Comparison of ENCODE assay signal across 1 cellular context in the genomic region with DNA sequence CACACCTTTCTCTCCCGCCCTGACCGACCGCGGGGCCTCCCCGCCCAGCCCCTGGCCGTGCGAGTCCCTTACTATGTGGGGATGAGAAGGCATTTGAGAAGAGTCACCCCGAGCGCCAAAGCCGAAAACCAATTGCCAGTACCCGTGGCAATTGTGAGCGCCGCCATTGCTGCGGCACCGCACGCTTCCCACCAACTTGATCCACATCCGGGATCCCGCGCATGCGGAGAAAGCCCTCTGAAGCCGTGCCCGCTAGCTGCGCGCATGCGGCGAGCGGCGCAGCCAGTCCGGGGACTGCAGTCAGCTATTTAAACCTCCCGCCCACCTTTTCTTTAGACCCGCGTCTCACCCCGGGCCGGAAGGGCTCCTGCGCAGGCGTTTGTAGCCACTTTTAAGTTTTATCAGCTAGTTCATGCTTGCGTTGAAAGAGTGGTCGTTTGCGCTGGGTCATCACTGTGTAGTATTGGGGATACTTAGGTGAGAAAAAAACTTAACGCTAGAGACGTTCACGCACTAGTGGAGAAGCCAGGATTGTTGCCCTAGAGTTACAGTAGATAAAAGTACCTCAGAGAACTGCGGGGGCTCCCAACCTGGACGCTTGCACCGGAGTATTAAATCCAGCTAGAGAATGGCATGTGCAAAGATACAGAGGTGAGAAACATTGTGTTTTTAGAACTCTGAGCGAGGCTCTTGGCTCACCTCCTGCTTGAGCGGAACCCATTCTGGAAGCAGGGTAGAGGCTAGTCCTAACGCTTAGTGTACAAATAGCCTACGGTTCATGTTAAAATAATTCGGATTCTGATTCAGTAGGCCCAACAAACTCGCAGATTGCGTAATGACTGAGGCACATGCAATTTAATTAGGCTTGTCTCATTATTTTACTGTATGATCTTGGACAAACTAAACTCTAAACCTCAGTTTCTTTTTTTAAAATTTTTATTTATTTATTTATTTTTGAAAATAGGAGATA.
A peak's percentile ranks its signal among the peaks of the same experiment; 100 is the strongest.
TF ChIP-seq lines count a peak whose summit lies in the region.

A gene (minus strand): TSS at position 205 of the 970 bp plus-strand sequence. CDS start 38 bp downstream, at position 167.

TF ChIP-seq in HEK293, 187 proteins besides CTCF, POLR2A, EP300 and RAD21 (continued from another document):
- peak; percentile 75 for TF ChIP-seq ZXDB (tag by site-specific recombination; IDR thresholded peaks at IDR 0.05)
- TF ChIP-seq, protein P1, sequence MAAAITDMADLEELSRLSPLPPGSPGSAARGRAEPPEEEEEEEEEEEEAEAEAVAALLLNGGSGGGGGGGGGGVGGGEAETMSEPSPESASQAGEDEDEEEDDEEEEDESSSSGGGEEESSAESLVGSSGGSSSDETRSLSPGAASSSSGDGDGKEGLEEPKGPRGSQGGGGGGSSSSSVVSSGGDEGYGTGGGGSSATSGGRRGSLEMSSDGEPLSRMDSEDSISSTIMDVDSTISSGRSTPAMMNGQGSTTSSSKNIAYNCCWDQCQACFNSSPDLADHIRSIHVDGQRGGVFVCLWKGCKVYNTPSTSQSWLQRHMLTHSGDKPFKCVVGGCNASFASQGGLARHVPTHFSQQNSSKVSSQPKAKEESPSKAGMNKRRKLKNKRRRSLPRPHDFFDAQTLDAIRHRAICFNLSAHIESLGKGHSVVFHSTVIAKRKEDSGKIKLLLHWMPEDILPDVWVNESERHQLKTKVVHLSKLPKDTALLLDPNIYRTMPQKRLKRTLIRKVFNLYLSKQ (tag by site-specific recombination; IDR thresholded peaks at IDR 0.05; ENCODE audit: borderline replicate concordance) = no peak
- TF ChIP-seq, protein P2, sequence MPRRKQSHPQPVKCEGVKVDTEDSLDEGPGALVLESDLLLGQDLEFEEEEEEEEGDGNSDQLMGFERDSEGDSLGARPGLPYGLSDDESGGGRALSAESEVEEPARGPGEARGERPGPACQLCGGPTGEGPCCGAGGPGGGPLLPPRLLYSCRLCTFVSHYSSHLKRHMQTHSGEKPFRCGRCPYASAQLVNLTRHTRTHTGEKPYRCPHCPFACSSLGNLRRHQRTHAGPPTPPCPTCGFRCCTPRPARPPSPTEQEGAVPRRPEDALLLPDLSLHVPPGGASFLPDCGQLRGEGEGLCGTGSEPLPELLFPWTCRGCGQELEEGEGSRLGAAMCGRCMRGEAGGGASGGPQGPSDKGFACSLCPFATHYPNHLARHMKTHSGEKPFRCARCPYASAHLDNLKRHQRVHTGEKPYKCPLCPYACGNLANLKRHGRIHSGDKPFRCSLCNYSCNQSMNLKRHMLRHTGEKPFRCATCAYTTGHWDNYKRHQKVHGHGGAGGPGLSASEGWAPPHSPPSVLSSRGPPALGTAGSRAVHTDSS (tag by site-specific recombination; IDR thresholded peaks at IDR 0.05) = no peak
- TF ChIP-seq WT1 (tag by site-specific recombination; IDR thresholded peaks at IDR 0.05) = no peak
- TF ChIP-seq IKZF3 (tag by site-specific recombination; IDR thresholded peaks at IDR 0.05) = no peak
- TF ChIP-seq ZNF274 (IDR thresholded peaks at IDR 0.05; ENCODE audit: low read length) = no peak
- TF ChIP-seq ZNF274 (tag by site-specific recombination; IDR thresholded peaks at IDR 0.05; ENCODE audit: borderline replicate concordance) = no peak
- 0 out of 2 replicates have a peak, but pooled peaks have one; percentile 35 for TF ChIP-seq TRIM28 (IDR thresholded peaks at IDR 0.05; ENCODE audit: borderline replicate concordance, low read length)
- TF ChIP-seq ZBTB7A (tag by site-specific recombination; IDR thresholded peaks at IDR 0.05; ENCODE audit: low read depth) = no peak
- TF ChIP-seq SP2 (tag by site-specific recombination; IDR thresholded peaks at IDR 0.05) = peak; percentile 75
- no peak for TF ChIP-seq MEIS1 (CRISPR knock-in tag; IDR thresholded peaks at IDR 0.05; ENCODE audit: borderline replicate concordance)
- TF ChIP-seq, protein P3, sequence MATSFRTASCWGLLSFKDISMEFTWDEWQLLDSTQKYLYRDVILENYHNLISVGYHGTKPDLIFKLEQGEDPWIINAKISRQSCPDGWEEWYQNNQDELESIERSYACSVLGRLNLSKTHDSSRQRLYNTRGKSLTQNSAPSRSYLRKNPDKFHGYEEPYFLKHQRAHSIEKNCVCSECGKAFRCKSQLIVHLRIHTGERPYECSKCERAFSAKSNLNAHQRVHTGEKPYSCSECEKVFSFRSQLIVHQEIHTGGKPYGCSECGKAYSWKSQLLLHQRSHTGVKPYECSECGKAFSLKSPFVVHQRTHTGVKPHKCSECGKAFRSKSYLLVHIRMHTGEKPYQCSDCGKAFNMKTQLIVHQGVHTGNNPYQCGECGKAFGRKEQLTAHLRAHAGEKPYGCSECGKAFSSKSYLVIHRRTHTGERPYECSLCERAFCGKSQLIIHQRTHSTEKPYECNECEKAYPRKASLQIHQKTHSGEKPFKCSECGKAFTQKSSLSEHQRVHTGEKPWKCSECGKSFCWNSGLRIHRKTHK (tag by site-specific recombination; IDR thresholded peaks at IDR 0.05) = no peak
- peak; percentile 90 for TF ChIP-seq YY2 (tag by site-specific recombination; IDR thresholded peaks at IDR 0.05)
- TF ChIP-seq ZNF544 (tag by site-specific recombination; IDR thresholded peaks at IDR 0.05) = no peak
- no peak for TF ChIP-seq GLIS1 (tag by site-specific recombination; IDR thresholded peaks at IDR 0.05)
- TF ChIP-seq ZNF843 (tag by site-specific recombination; IDR thresholded peaks at IDR 0.05) = no peak
- TF ChIP-seq, protein P4, sequence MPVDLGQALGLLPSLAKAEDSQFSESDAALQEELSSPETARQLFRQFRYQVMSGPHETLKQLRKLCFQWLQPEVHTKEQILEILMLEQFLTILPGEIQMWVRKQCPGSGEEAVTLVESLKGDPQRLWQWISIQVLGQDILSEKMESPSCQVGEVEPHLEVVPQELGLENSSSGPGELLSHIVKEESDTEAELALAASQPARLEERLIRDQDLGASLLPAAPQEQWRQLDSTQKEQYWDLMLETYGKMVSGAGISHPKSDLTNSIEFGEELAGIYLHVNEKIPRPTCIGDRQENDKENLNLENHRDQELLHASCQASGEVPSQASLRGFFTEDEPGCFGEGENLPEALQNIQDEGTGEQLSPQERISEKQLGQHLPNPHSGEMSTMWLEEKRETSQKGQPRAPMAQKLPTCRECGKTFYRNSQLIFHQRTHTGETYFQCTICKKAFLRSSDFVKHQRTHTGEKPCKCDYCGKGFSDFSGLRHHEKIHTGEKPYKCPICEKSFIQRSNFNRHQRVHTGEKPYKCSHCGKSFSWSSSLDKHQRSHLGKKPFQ (tag by site-specific recombination; IDR thresholded peaks at IDR 0.05) = 0 out of 2 replicates have a peak, but pooled peaks have one; percentile 33
- TF ChIP-seq ZNF248 (tag by site-specific recombination; IDR thresholded peaks at IDR 0.05) = no peak
- no peak for TF ChIP-seq ZNF221 (tag by site-specific recombination; IDR thresholded peaks at IDR 0.05; ENCODE audit: borderline replicate concordance)
- TF ChIP-seq, protein P5, sequence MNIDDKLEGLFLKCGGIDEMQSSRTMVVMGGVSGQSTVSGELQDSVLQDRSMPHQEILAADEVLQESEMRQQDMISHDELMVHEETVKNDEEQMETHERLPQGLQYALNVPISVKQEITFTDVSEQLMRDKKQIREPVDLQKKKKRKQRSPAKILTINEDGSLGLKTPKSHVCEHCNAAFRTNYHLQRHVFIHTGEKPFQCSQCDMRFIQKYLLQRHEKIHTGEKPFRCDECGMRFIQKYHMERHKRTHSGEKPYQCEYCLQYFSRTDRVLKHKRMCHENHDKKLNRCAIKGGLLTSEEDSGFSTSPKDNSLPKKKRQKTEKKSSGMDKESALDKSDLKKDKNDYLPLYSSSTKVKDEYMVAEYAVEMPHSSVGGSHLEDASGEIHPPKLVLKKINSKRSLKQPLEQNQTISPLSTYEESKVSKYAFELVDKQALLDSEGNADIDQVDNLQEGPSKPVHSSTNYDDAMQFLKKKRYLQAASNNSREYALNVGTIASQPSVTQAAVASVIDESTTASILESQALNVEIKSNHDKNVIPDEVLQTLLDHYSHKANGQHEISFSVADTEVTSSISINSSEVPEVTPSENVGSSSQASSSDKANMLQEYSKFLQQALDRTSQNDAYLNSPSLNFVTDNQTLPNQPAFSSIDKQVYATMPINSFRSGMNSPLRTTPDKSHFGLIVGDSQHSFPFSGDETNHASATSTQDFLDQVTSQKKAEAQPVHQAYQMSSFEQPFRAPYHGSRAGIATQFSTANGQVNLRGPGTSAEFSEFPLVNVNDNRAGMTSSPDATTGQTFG (tag by site-specific recombination; IDR thresholded peaks at IDR 0.05; ENCODE audit: borderline replicate concordance) = no peak
- TF ChIP-seq ZNF76 (tag by site-specific recombination; IDR thresholded peaks at IDR 0.05; ENCODE audit: borderline replicate concordance, low read depth) = peak; percentile 62; the same call in 1 of the 2 replicates
- TF ChIP-seq ZNF19 (tag by site-specific recombination; IDR thresholded peaks at IDR 0.05; ENCODE audit: low read depth) = no peak
- TF ChIP-seq, protein P6, sequence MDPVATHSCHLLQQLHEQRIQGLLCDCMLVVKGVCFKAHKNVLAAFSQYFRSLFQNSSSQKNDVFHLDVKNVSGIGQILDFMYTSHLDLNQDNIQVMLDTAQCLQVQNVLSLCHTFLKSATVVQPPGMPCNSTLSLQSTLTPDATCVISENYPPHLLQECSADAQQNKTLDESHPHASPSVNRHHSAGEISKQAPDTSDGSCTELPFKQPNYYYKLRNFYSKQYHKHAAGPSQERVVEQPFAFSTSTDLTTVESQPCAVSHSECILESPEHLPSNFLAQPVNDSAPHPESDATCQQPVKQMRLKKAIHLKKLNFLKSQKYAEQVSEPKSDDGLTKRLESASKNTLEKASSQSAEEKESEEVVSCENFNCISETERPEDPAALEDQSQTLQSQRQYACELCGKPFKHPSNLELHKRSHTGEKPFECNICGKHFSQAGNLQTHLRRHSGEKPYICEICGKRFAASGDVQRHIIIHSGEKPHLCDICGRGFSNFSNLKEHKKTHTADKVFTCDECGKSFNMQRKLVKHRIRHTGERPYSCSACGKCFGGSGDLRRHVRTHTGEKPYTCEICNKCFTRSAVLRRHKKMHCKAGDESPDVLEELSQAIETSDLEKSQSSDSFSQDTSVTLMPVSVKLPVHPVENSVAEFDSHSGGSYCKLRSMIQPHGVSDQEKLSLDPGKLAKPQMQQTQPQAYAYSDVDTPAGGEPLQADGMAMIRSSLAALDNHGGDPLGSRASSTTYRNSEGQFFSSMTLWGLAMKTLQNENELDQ (tag by site-specific recombination; IDR thresholded peaks at IDR 0.05; ENCODE audit: low read depth) = no peak
- TF ChIP-seq OVOL3 (tag by site-specific recombination; IDR thresholded peaks at IDR 0.05) = no peak
- TF ChIP-seq, protein P7, sequence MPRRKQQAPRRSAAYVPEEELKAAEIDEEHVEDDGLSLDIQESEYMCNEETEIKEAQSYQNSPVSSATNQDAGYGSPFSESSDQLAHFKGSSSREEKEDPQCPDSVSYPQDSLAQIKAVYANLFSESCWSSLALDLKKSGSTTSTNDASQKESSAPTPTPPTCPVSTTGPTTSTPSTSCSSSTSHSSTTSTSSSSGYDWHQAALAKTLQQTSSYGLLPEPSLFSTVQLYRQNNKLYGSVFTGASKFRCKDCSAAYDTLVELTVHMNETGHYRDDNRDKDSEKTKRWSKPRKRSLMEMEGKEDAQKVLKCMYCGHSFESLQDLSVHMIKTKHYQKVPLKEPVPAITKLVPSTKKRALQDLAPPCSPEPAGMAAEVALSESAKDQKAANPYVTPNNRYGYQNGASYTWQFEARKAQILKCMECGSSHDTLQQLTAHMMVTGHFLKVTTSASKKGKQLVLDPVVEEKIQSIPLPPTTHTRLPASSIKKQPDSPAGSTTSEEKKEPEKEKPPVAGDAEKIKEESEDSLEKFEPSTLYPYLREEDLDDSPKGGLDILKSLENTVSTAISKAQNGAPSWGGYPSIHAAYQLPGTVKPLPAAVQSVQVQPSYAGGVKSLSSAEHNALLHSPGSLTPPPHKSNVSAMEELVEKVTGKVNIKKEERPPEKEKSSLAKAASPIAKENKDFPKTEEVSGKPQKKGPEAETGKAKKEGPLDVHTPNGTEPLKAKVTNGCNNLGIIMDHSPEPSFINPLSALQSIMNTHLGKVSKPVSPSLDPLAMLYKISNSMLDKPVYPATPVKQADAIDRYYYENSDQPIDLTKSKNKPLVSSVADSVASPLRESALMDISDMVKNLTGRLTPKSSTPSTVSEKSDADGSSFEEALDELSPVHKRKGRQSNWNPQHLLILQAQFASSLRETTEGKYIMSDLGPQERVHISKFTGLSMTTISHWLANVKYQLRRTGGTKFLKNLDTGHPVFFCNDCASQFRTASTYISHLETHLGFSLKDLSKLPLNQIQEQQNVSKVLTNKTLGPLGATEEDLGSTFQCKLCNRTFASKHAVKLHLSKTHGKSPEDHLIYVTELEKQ (tag by site-specific recombination; IDR thresholded peaks at IDR 0.05; ENCODE audit: borderline replicate concordance) = no peak
- no peak for TF ChIP-seq KLF9 (tag by site-specific recombination; IDR thresholded peaks at IDR 0.05; ENCODE audit: low read depth)
- TF ChIP-seq ZBTB21 (tag by site-specific recombination; IDR thresholded peaks at IDR 0.05) = no peak
- TF ChIP-seq, protein P8, sequence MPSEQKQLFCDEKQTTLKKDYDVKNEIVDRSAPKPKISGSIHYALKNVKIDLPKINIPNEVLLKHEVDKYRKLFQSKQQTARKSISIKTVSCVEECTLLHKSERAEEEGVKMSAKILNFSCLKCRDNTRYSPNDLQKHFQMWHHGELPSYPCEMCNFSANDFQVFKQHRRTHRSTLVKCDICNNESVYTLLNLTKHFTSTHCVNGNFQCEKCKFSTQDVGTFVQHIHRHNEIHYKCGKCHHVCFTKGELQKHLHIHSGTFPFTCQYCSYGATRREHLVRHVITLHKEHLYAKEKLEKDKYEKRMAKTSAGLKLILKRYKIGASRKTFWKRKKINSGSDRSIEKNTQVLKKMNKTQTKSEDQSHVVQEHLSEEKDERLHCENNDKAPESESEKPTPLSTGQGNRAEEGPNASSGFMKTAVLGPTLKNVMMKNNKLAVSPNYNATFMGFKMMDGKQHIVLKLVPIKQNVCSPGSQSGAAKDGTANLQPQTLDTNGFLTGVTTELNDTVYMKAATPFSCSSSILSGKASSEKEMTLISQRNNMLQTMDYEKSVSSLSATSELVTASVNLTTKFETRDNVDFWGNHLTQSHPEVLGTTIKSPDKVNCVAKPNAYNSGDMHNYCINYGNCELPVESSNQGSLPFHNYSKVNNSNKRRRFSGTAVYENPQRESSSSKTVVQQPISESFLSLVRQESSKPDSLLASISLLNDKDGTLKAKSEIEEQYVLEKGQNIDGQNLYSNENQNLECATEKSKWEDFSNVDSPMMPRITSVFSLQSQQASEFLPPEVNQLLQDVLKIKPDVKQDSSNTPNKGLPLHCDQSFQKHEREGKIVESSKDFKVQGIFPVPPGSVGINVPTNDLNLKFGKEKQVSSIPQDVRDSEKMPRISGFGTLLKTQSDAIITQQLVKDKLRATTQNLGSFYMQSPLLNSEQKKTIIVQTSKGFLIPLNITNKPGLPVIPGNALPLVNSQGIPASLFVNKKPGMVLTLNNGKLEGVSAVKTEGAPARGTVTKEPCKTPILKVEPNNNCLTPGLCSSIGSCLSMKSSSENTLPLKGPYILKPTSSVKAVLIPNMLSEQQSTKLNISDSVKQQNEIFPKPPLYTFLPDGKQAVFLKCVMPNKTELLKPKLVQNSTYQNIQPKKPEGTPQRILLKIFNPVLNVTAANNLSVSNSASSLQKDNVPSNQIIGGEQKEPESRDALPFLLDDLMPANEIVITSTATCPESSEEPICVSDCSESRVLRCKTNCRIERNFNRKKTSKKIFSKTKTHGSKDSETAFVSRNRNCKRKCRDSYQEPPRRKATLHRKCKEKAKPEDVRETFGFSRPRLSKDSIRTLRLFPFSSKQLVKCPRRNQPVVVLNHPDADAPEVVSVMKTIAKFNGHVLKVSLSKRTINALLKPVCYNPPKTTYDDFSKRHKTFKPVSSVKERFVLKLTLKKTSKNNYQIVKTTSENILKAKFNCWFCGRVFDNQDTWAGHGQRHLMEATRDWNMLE (tag by site-specific recombination; conservative IDR thresholded peaks at IDR 0.05; ENCODE audit: low read depth) = peak; percentile 67; the same call in 1 of the 2 replicates
- peak; percentile 94 for TF ChIP-seq YY1 (tag by site-specific recombination; IDR thresholded peaks at IDR 0.05)
- TF ChIP-seq ZBTB20 (tag by site-specific recombination; IDR thresholded peaks at IDR 0.05) = no peak
- TF ChIP-seq ZNF391 (tag by site-specific recombination; IDR thresholded peaks at IDR 0.05; ENCODE audit: borderline replicate concordance, low read depth) = 0 out of 2 replicates have a peak, but pooled peaks have one; percentile 29
